In the genomic region with DNA sequence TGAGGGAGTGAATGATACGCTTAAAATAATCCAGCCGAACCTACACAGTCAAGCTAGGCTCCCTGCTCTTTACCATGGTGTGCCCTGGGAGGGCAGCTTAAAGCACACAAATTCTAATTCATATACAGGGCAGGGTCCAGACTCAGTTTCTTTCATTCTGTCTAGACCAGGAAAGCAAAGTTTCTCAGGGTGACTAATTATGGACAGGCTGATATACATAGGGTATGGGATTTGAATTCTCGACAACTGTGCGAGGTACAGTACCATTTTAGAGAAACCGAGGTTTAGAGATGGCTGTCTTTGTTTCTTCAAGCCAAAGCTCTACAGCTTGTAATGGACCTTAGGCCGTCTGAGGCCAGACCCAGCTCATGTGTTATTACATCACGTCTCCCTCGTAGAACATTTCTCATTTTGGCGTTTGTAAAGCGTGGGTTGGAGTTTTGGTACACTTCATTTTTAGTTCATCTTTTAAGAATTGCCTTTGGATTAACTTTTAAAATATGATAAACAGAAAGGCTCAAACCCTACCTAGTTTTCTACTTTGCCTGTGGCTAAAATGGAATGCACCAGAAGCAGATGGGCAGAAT, we compare ENCODE assay signal across 8 cellular contexts. TPM values are rescaled to one million over a fixed set of nuclear protein-coding genes. Genes with fewer than 3 reads are reported as not detected.
DNase-seq lines count a peak whose midpoint lies in the region; ATAC-seq and TF ChIP-seq lines count a peak whose summit lies in the region.

No MANE protein-coding gene starts in this region.

- H3K27me3 ChIP-seq in BLaER1, result no peaks in the 10 kb centered on the region
- H3K27me3 ChIP-seq in colonic mucosa, result no peaks in the 10 kb centered on the region

- TF ChIP-seq POLR2A in NB4 (IDR thresholded peaks at IDR 0.05; ENCODE audit: extremely low read depth, insufficient read length), result no peak

- peaks cover 36 to 81% (median 55%) of the 10 kb centered on the region in 4 donors for H3K4me1 Mint-ChIP-seq in naive thymus-derived CD8-positive, alpha-beta T cell

- peak overlapping the region; percentile 79 for H3K9ac ChIP-seq in BLaER1
- peak overlapping the region; percentile 92 to 98 for H3K9ac ChIP-seq in colonic mucosa (ENCODE audit: low read depth in 2 of 2, low read length in 2 of 2)

- TF ChIP-seq CTCF in NB4 (IDR thresholded peaks at IDR 0.05; ENCODE audit: low read depth, low read length) (no peak), colonic mucosa (IDR thresholded peaks at IDR 0.05) (no peak)

- POLR2A ChIA-PET in naive thymus-derived CD8-positive, alpha-beta T cell (lab: Charles Lee), result interaction anchor here (1.0 to 9.7 kb wide), 4 partner anchors 25 to 275 kb away, joined by 3 to 140 read pairs (median 18); no protein-coding TSS in a partner anchor

- H3K27ac ChIP-seq in BLaER1 (peak overlapping the region; percentile 83), colonic mucosa (peak overlapping the region; percentile 95)

- peaks cover 76% of the 10 kb centered on the region for H4K20me1 ChIP-seq in BLaER1

- intact Hi-C loops in colonic mucosa (cut with DNase I), result loop anchor here (5.0 to 10.0 kb wide), 2 partner anchors 658 to 970 kb away; no protein-coding TSS in a partner anchor

- H3K4me1 ChIP-seq in BLaER1 (peaks cover 51% of the 10 kb centered on the region), colonic mucosa (peaks cover 6% of the 10 kb centered on the region)

- peaks cover 0 to 2% (median 0%) of the 10 kb centered on the region in 9 donors for H3K9me3 Mint-ChIP-seq in naive thymus-derived CD8-positive, alpha-beta T cell

- no peaks in the 10 kb centered on the region for H3K9me3 ChIP-seq in BLaER1
- H3K9me3 ChIP-seq in colonic mucosa, result no peaks in the 10 kb centered on the region

- peak; percentile 39 for DNase-seq in NB4 (ENCODE audit: low read depth)
- DNase-seq in colonic mucosa, result peak; percentile 36
- DNase-seq in naive thymus-derived CD8-positive, alpha-beta T cell, result no peak
- DNase-seq in COLO668 (lab: John Stamatoyannopoulos, UW; ENCODE audit: unreplicated experiment), result no peak
- DNase-seq in cortex of kidney (lab: John Stamatoyannopoulos, UW), result no peak
- DNase-seq in germinal center (ENCODE audit: low spot score), result no peak

- H3K36me3 ChIP-seq in BLaER1, result peaks cover 22% of the 10 kb centered on the region
- no peaks in the 10 kb centered on the region for H3K36me3 ChIP-seq in colonic mucosa

- no peak for ATAC-seq in naive thymus-derived CD8-positive, alpha-beta T cell
- ATAC-seq in SK-N-SH treated with all-trans-retinoic acid at 6 μM for 48 hours, result no peak

- H3K4me3 Mint-ChIP-seq in naive thymus-derived CD8-positive, alpha-beta T cell, result peak overlapping the region; percentile 90 to 100 (median 97)

- H3K4me3 ChIP-seq in BLaER1 (peak overlapping the region; percentile 91), NB4 (ENCODE audit: low read depth, low read length) (peak overlapping the region; percentile 62), colonic mucosa (peak overlapping the region; percentile 63)

- peak overlapping the region; percentile 92 to 99 (median 98) for H3K27ac Mint-ChIP-seq in naive thymus-derived CD8-positive, alpha-beta T cell

- peak overlapping the region; percentile 79 for H3K4me2 ChIP-seq in BLaER1

- H3K27me3 Mint-ChIP-seq in naive thymus-derived CD8-positive, alpha-beta T cell, result no peaks in the 10 kb centered on the region

- H3K36me3 Mint-ChIP-seq in naive thymus-derived CD8-positive, alpha-beta T cell, result peaks cover 9 to 34% (median 12%) of the 10 kb centered on the region in 3 donors

TF ChIP-seq in SK-N-SH treated with all-trans-retinoic acid at 6 μM for 48 hours, 23 proteins besides CTCF, POLR2A, EP300 and RAD21:
- TF ChIP-seq ZNF8 (CRISPR knock-in tag; IDR thresholded peaks at IDR 0.05) (no peak), CREB5 (CRISPR knock-in tag; IDR thresholded peaks at IDR 0.05; ENCODE audit: low read depth) (no peak), GLIS3 (CRISPR knock-in tag; IDR thresholded peaks at IDR 0.05) (no peak), ARNTL (CRISPR knock-in tag; IDR thresholded peaks at IDR 0.05; ENCODE audit: borderline replicate concordance, low read depth) (no peak), PPARA (CRISPR knock-in tag; IDR thresholded peaks at IDR 0.05; ENCODE audit: borderline replicate concordance) (no peak), ZC3H10 (CRISPR knock-in tag; IDR thresholded peaks at IDR 0.05) (no peak)
TF ChIP-seq in SK-N-SH treated with all-trans-retinoic acid at 6 μM for 48 hours: peak in this region for 0.

RNA-seq across cellular contexts. Expression of gene PTGER4, which starts 2.8 kb away (rescaled TPM):
- total RNA-seq in colonic mucosa, result 10 to 100 TPM; 28.1 to 53.4 TPM
- total RNA-seq in naive thymus-derived CD8-positive, alpha-beta T cell, result 10 to 100 TPM; 28.2 to 30.7 TPM
- polyA plus RNA-seq in naive thymus-derived CD8-positive, alpha-beta T cell, result 10 to 100 TPM; 36.0 to 43.8 (median 41.6) TPM

Comparison
In these comparisons a context has a peak if more than half of its experiments do, and no peak if none do; other contexts are left out.
1. DNase-seq: peak in NB4 (single experiment) and colonic mucosa (single experiment); none in naive thymus-derived CD8-positive, alpha-beta T cell (0 of 10), COLO668 (single experiment), cortex of kidney (single experiment) and germinal center (single experiment).
2. Peak in every context shown above with its lines, with median percentiles within 50 percentile points of each other: H3K4me3 ChIP-seq.